In the genomic region with DNA sequence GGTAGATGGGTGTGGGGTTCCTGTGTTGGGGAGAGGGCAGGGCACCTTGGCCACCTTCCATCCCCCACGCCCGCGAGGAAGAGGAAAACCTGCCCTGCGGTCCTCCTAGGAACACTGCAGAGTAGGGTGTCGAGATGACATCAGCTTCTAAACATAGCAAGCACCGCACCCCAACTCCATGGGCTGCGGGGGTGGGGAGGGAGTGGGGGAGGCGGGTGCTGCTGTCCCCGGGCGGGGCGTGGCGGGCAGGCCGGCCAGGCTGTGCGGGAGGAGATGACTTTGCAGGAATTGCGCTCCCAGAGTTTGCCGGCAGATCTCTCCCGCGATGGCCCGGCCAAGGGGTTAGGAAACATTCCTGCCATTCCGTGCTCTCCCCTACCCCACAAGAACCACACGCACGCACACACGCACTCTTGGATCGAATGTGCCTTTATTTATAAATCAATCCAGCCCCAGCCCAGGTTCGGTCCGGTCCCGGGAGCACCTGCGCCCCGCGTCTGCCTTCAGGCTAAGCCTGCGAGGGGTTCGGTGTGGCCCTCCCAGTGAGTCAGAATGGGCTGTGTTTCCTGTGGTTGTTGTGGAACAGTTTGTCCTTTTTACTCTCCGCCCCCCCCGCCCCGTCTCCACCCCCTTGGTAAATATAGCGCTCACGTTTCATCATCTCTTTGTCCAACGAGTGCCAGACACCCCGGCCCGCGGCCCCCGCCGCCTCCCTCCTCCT, we compare ENCODE assay signal across 8 cellular contexts. TPM values are rescaled to one million over a fixed set of nuclear protein-coding genes. Genes with fewer than 3 reads are reported as not detected.
DNase-seq lines count a peak whose midpoint lies in the region; ATAC-seq and TF ChIP-seq lines count a peak whose summit lies in the region.

No MANE protein-coding gene starts in this region.

- H3K9me3 ChIP-seq in adipocyte (ENCODE audit: control insufficient read depth, low read length) = no peaks in the 10 kb centered on the region
- no peaks in the 10 kb centered on the region for H3K9me3 ChIP-seq in transverse colon

- H3K36me3 ChIP-seq in adipocyte (ENCODE audit: control insufficient read depth, insufficient read depth, low read length, severe bottlenecking) = no peaks in the 10 kb centered on the region
- H3K36me3 ChIP-seq in transverse colon = no peaks in the 10 kb centered on the region

- TF ChIP-seq POLR2A in GM10847 (IDR thresholded peaks at IDR 0.05; ENCODE audit: extremely low read depth, insufficient read length) (peak; percentile 44), transverse colon (IDR thresholded peaks at IDR 0.05) (peak; percentile 98)

- H3K27ac ChIP-seq in transverse colon = peak overlapping the region; percentile 99 to 100 (median 100)

- TF ChIP-seq CTCF in transverse colon (IDR thresholded peaks at IDR 0.05) = peak in 2 of 5 experiments; percentile 42 to 44

- no peaks in the 10 kb centered on the region for H3K27me3 ChIP-seq in adipocyte (replicated peaks; ENCODE audit: control insufficient read depth, insufficient read depth, low read length)
- H3K27me3 ChIP-seq in transverse colon = no peaks in the 10 kb centered on the region

- peak overlapping the region; percentile 97 for H3K9ac ChIP-seq in adipocyte (ENCODE audit: low read length)

- DNase-seq in NCI-H128 (lab: John Stamatoyannopoulos, UW; ENCODE audit: unreplicated experiment) (peak; percentile 86), SKM-1 treated with dmso at 0.1 percent for 144 hours (lab: John Stamatoyannopoulos, UW; ENCODE audit: unreplicated experiment) (peak; percentile 80), adipocyte (ENCODE audit: low read depth) (peak; percentile 99), cardiac septum (ENCODE audit: low spot score) (peak; percentile 95), pons (ENCODE audit: low spot score) (peak; percentile 86), transverse colon (peak; percentile 96)

- WGBS in transverse colon (ENCODE audit: low coverage in 1 of 2), 2 donors = 1% methylated on average over 37 of the region's 43 CpGs; no CpG with 5 or more reads in 1 of the 2 donors

- H3K4me3 ChIP-seq in adipocyte (ENCODE audit: low read length) = peak overlapping the region; percentile 76
- peak overlapping the region; percentile 17 to 45 (median 32) for H3K4me3 ChIP-seq in transverse colon

- TF ChIP-seq EP300 in transverse colon (IDR thresholded peaks at IDR 0.05; ENCODE audit: low read depth) = peak; percentile 98

- H3K4me1 ChIP-seq in adipocyte (ENCODE audit: control insufficient read depth, insufficient read depth, low read length) (peaks cover 55% of the 10 kb centered on the region), transverse colon (peaks cover 32 to 58% (median 45%) of the 10 kb centered on the region in 4 donors)

- ATAC-seq in HG02678 (IDR thresholded peaks at IDR 0.05; ENCODE audit: unreplicated experiment) = peak; percentile 36

- in situ Hi-C loops in transverse colon (cut with MboI; ENCODE audit: low pct_ligation_motif_present in 1 of 4, low pct_unique_long_range_greater_than_20kb in 1 of 4, low sequenced_read_pairs in 3 of 4) = loop anchor here in 3 of 4 donors (5.0 to 10.0 kb wide), 2 partner anchors 58 to 65 kb away; no protein-coding TSS in a partner anchor

- intact Hi-C loops in cardiac septum (cut with DNase I) = loop anchor here (1.0 to 5.0 kb wide), 5 partner anchors 51 to 182 kb away; a partner anchor contains a TSS
- intact Hi-C loops in transverse colon (cut with DNase I; ENCODE audit: low total_unique reads) = loop anchor here (1.0 to 10.0 kb wide), 6 partner anchors 61 to 1945 kb away; a partner anchor contains a TSS

RNA-seq across cellular contexts. Expression of a gene that starts 5.2 kb away (rescaled TPM):
- total RNA-seq in cardiac septum (19.0 TPM), transverse colon (100 to 1,000 TPM in 1 of 4 donors, 10 to 100 TPM in 3; 60.3 to 111 (median 82.9) TPM)

Comparison
In these comparisons a context has a peak if more than half of its experiments do, and no peak if none do; other contexts are left out.
1. Peak in every context shown above with its lines: DNase-seq, ATAC-seq, H3K4me3 ChIP-seq and H3K27ac ChIP-seq.